2 cellular contexts compared by ENCODE assay signal in the genomic region with DNA sequence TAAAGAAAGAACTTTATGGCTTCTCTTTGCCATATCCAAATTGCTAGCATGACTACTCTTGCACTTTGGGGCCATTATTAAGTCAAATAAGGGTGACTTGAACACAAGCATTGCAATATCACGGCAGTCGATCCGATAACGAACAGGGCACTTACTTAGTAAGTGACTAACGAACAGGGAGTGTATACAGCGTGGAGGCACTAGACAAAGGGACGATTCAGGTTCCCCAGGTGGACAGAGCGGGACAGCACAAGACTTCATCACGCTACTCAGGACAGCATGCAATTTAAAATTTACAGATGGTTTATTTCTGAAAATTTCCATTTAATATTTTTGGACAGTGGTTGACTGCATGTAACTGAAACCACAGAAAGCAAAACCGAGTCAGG.
TF ChIP-seq lines count a peak whose summit lies in the region.

No MANE protein-coding gene starts in this region.

TF ChIP-seq in IMR-90, 13 proteins besides CTCF, POLR2A, EP300 and RAD21:
- no peak for TF ChIP-seq RCOR1 (IDR thresholded peaks at IDR 0.05; ENCODE audit: insufficient replicate concordance, low read length)
- TF ChIP-seq CEBPB (IDR thresholded peaks at IDR 0.05; ENCODE audit: low read depth, low read length), result no peak
- no peak for TF ChIP-seq CHD1 (IDR thresholded peaks at IDR 0.05; ENCODE audit: low read depth, low read length)
- TF ChIP-seq, protein P1, sequence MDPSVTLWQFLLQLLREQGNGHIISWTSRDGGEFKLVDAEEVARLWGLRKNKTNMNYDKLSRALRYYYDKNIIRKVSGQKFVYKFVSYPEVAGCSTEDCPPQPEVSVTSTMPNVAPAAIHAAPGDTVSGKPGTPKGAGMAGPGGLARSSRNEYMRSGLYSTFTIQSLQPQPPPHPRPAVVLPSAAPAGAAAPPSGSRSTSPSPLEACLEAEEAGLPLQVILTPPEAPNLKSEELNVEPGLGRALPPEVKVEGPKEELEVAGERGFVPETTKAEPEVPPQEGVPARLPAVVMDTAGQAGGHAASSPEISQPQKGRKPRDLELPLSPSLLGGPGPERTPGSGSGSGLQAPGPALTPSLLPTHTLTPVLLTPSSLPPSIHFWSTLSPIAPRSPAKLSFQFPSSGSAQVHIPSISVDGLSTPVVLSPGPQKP (IDR thresholded peaks at IDR 0.05; ENCODE audit: borderline replicate concordance, low read depth, low read length), result no peak
- no peak for TF ChIP-seq NFE2L2 (IDR thresholded peaks at IDR 0.05; ENCODE audit: low read depth, low read length)
- no peak for TF ChIP-seq SMC3 (IDR thresholded peaks at IDR 0.05; ENCODE audit: low read depth, low read length)
- no peak for TF ChIP-seq MAFK (IDR thresholded peaks at IDR 0.05; ENCODE audit: low read depth, low read length)
- TF ChIP-seq RFX5 (IDR thresholded peaks at IDR 0.05; ENCODE audit: low read depth, low read length), result no peak
- TF ChIP-seq BHLHE40 (IDR thresholded peaks at IDR 0.05; ENCODE audit: low read depth, low read length), result no peak
TF ChIP-seq in IMR-90: peak in this region for 0.

TF ChIP-seq in GM12878, 131 proteins besides CTCF, POLR2A, EP300 and RAD21:
- no peak for TF ChIP-seq NFIC (IDR thresholded peaks at IDR 0.05; ENCODE audit: low read depth, low read length)
- peak; percentile 15; the same call in 1 of the 2 replicates for TF ChIP-seq RUNX3 (IDR thresholded peaks at IDR 0.05; ENCODE audit: low read length)
